In genomic region chr21:34004013-34004938, GRCh38 we compare ENCODE assay signal across 22 cellular contexts.
DNase-seq lines count a peak whose midpoint lies in the region; ATAC-seq and TF ChIP-seq lines count a peak whose summit lies in the region.
"Had no signal": no experiment of that assay in that cellular context is flagged by ENCODE, and none has a peak within 500 bp of the region (broad histone marks: within the 10 kb centered on the region; RNA-seq: fewer than 3 reads in every experiment).

No MANE protein-coding gene starts in this region.

- H3K27me3 Mint-ChIP-seq in CD4-positive, alpha-beta memory T cell = no peaks in the 10 kb centered on the region
- H3K27me3 Mint-ChIP-seq: activated CD4-positive, alpha-beta T cell treated with anti-CD3 and anti-CD28 coated beads, Interleukin-2, amount 10 ng/mL, durations not matched to agents 7 days and 5 days; T-cell had no signal

- H3K27ac Mint-ChIP-seq in CD4-positive, alpha-beta memory T cell = no peak overlapping the region
- H3K27ac Mint-ChIP-seq: activated CD4-positive, alpha-beta T cell treated with anti-CD3 and anti-CD28 coated beads, Interleukin-2, amount 10 ng/mL, durations not matched to agents 7 days and 5 days; natural killer cell; T-cell had no signal

- H3K27me3 ChIP-seq in AG04450 (ENCODE audit: control insufficient read depth, insufficient read depth, low read length) (no peaks in the 10 kb centered on the region), adipocyte (replicated peaks; ENCODE audit: control insufficient read depth, insufficient read depth, low read length) (no peaks in the 10 kb centered on the region), sigmoid colon (no peaks in the 10 kb centered on the region), PC-9 (ENCODE audit: insufficient read depth, low read depth) (no peaks in the 10 kb centered on the region)
- H3K27me3 ChIP-seq in CD4-positive, alpha-beta memory T cell (ENCODE audit: insufficient read depth, low read length) = no peaks in the 10 kb centered on the region
- H3K27me3 ChIP-seq: foreskin keratinocyte had no signal

- no peaks in the 10 kb centered on the region for H3K9me2 ChIP-seq in PC-9 (ENCODE audit: insufficient read depth)

- POLR2A ChIA-PET in AG04450 (lab: Yijun Ruan, JAX) (interaction anchor here (0.6 kb wide), 1 partner anchor 198 kb away, joined by 3 read pairs; no protein-coding TSS in a partner anchor), PC-9 (lab: Charles Lee; ENCODE audit: unreplicated experiment) (no interaction called here)
- POLR2A ChIA-PET in CD4-positive, alpha-beta memory T cell (lab: Charles Lee; ENCODE audit: partially characterized antibody) = no interaction called here

- H3K36me3 ChIP-seq in adipocyte (ENCODE audit: control insufficient read depth, insufficient read depth, low read length, severe bottlenecking) (no peaks in the 10 kb centered on the region), sigmoid colon (no peaks in the 10 kb centered on the region), PC-9 (ENCODE audit: low read depth) (no peaks in the 10 kb centered on the region)
- no peaks in the 10 kb centered on the region for H3K36me3 ChIP-seq in CD4-positive, alpha-beta memory T cell (ENCODE audit: insufficient read depth, low read length)

- H3K4me3 Mint-ChIP-seq in CD4-positive, alpha-beta memory T cell = no peak overlapping the region
- H3K4me3 Mint-ChIP-seq: activated CD4-positive, alpha-beta T cell treated with anti-CD3 and anti-CD28 coated beads, Interleukin-2, amount 10 ng/mL, durations not matched to agents 7 days and 5 days; natural killer cell; T-cell had no signal

- peaks cover 7 to 16% (median 13%) of the 10 kb centered on the region in 4 donors for H3K4me1 Mint-ChIP-seq in CD4-positive, alpha-beta memory T cell

- H3F3A ChIP-seq in PC-9 (ENCODE audit: insufficient read depth, low read depth) = no peaks in the 10 kb centered on the region

- CTCF ChIA-PET in AG04450 (lab: Charles Lee) (no interaction called here), PC-9 (lab: Charles Lee) (no interaction called here)
- CTCF ChIA-PET in CD4-positive, alpha-beta memory T cell (lab: Charles Lee; ENCODE audit: partially characterized antibody) = interaction anchor here (1.1 to 1.7 kb wide), 2 partner anchors 17 to 80 kb away, joined by 3 to 4 read pairs; no protein-coding TSS in a partner anchor

- peak overlapping the region; percentile 13 for H3K9ac ChIP-seq in adipocyte (ENCODE audit: low read length)
- H3K9ac ChIP-seq: parathyroid adenoma had no signal

- TF ChIP-seq CTCF in AG04450 (IDR thresholded peaks at IDR 0.05; ENCODE audit: low read depth, low read length) (no peak), sigmoid colon (IDR thresholded peaks at IDR 0.05) (no peak), PC-9 (conservative IDR thresholded peaks at IDR 0.05) (no peak)

- ATAC-seq in left cardiac atrium = peak; percentile 41 to 52
- ATAC-seq: A549; foreskin keratinocyte; natural killer cell; stimulated activated naive CD8-positive, alpha-beta T cell treated with anti-CD3 and anti-CD28 coated beads, Interleukin-15, Interleukin-2, amounts not matched to agents 100 U/mL and 50 U/mL, for 24 hours; T-cell had no signal

- H3K9me3 ChIP-seq in AG04450 (ENCODE audit: control insufficient read depth, insufficient read depth, low read length) (peaks cover 3% of the 10 kb centered on the region; the same call in 1 of the 2 replicates), adipocyte (ENCODE audit: control insufficient read depth, low read length) (peaks cover 18% of the 10 kb centered on the region), sigmoid colon (no peaks in the 10 kb centered on the region), PC-9 (ENCODE audit: insufficient read depth, low read depth) (no peaks in the 10 kb centered on the region)
- no peaks in the 10 kb centered on the region for H3K9me3 ChIP-seq in CD4-positive, alpha-beta memory T cell (ENCODE audit: control insufficient read depth in 1 of 2, low read length in 2 of 2)
- H3K9me3 ChIP-seq: A549 had no signal

- 79 to 92% methylated on average over 7 of the region's 7 CpGs for WGBS in sigmoid colon, 2 donors

- H3K9me3 Mint-ChIP-seq in CD4-positive, alpha-beta memory T cell = peaks cover 0 to 10% (median 3%) of the 10 kb centered on the region in 8 donors
- H3K9me3 Mint-ChIP-seq: natural killer cell, T-cell had no signal

- BruUV-seq in PC-9 (replicated peaks; lab: Mats Ljungman, UMichigan) = no TSS peak

- H3K4me2 ChIP-seq in PC-9 = no peak overlapping the region
- H3K4me2 ChIP-seq: A549 had no signal

- intact Hi-C loops in left cardiac atrium (cut with DNase I) (no loop called here), sigmoid colon (cut with DNase I) (no loop called here), PC-9 (cut with micrococcal nuclease; ENCODE audit: unreplicated experiment) (no loop called here)
- intact Hi-C loops in CD4-positive, alpha-beta memory T cell (cut with micrococcal nuclease) = no loop called here

- H3K4me3 ChIP-seq in AG04450 (ENCODE audit: low read depth, low read length) (no peak overlapping the region), adipocyte (ENCODE audit: low read length) (peak overlapping the region; percentile 49), sigmoid colon (no peak overlapping the region), PC-9 (no peak overlapping the region)
- H3K4me3 ChIP-seq in CD4-positive, alpha-beta memory T cell (ENCODE audit: low read length in 2 of 2) = no peak overlapping the region
- H3K4me3 ChIP-seq: A549 had no signal

- no peak overlapping the region for H2AFZ ChIP-seq in PC-9
- H2AFZ ChIP-seq: parathyroid adenoma had no signal

- H3K79me2 ChIP-seq in PC-9 (ENCODE audit: low read depth) = no peaks in the 10 kb centered on the region
- H3K79me2 ChIP-seq: parathyroid adenoma had no signal

- no peak for TF ChIP-seq POLR2A in sigmoid colon (IDR thresholded peaks at IDR 0.05)

- H4K20me1 ChIP-seq in PC-9 (ENCODE audit: insufficient read depth) = no peaks in the 10 kb centered on the region

- H3K4me1 ChIP-seq in adipocyte (ENCODE audit: control insufficient read depth, insufficient read depth, low read length) = peaks cover 19% of the 10 kb centered on the region
- H3K4me1 ChIP-seq in sigmoid colon = peaks cover 0 to 4% (median 0%) of the 10 kb centered on the region in 4 donors
- H3K4me1 ChIP-seq in CD4-positive, alpha-beta memory T cell (ENCODE audit: insufficient read depth, low read length) = no peaks in the 10 kb centered on the region
- no peaks in the 10 kb centered on the region for H3K4me1 ChIP-seq in PC-9 (replicated peaks; ENCODE audit: insufficient read depth)
- H3K4me1 ChIP-seq: A549, foreskin keratinocyte, parathyroid adenoma had no signal

- peaks cover 0 to 5% of the 10 kb centered on the region in 2 donors for H3K36me3 Mint-ChIP-seq in CD4-positive, alpha-beta memory T cell
- H3K36me3 Mint-ChIP-seq: natural killer cell had no signal

- no peak for TF ChIP-seq EP300 in sigmoid colon (IDR thresholded peaks at IDR 0.05)

- DNase-seq in AG04450 (ENCODE audit: low read depth, low spot score) = peak; percentile 27
- DNase-seq in adipocyte (ENCODE audit: low read depth) = no peak
- DNase-seq in left cardiac atrium = peak; percentile 37
- peak; percentile 68 for DNase-seq in sigmoid colon
- DNase-seq in CD4-positive, alpha-beta memory T cell = no peak
- no peak for DNase-seq in glomerular visceral epithelial cell (ENCODE audit: extremely low spot score)
- DNase-seq in C1 segment of cervical spinal cord (lab: John Stamatoyannopoulos, UW) = no peak
- DNase-seq in PC-9 = no peak
- DNase-seq: activated CD4-positive, alpha-beta T cell treated with anti-CD3 and anti-CD28 coated beads, Interleukin-2, amount 10 ng/mL, durations not matched to agents 7 days and 5 days; activated CD8-positive, alpha-beta memory T cell treated with anti-CD3 and anti-CD28 coated beads, Interleukin-2, amount 50 U/mL, for 48 hours; foreskin keratinocyte; HCEC 1CT; natural killer cell; NCI-H1417; NCI-H526 treated with DMSO at 0.1 percent for 48 hours; SHP77 treated with DMSO at 0.1 percent for 48 hours; stimulated activated CD4-positive, alpha-beta T cell treated with anti-CD3 and anti-CD28 coated beads, Interleukin-1b, Interleukin-23, amount 100 ng/mL, for 48 hours; stimulated activated naive CD8-positive, alpha-beta T cell treated with anti-CD3 and anti-CD28 coated beads, Interleukin-15, Interleukin-2, amounts not matched to agents 100 U/mL and 50 U/mL, for 24 hours; T-cell had no signal

- H3K27ac ChIP-seq in AG04450 (ENCODE audit: low read depth, low read length) (peak overlapping the region; percentile 81), sigmoid colon (peak overlapping the region in 1 of 4 donors; percentile 25), PC-9 (no peak overlapping the region)
- H3K27ac ChIP-seq in CD4-positive, alpha-beta memory T cell (ENCODE audit: low read depth, low read length) = no peak overlapping the region
- H3K27ac ChIP-seq: A549, C4-2B, foreskin keratinocyte, parathyroid adenoma had no signal

Comparison
In these comparisons a context has a peak if more than half of its experiments do, and no peak if none do; other contexts are left out.
1. DNase-seq: peak in AG04450 (single experiment), left cardiac atrium (single experiment) and sigmoid colon (single experiment); none in adipocyte (single experiment), CD4-positive, alpha-beta memory T cell (0 of 5), glomerular visceral epithelial cell (single experiment), C1 segment of cervical spinal cord (0 of 14) and PC-9 (0 of 2).